Comparison of ENCODE assay signal across 1 cellular context in the genomic region with DNA sequence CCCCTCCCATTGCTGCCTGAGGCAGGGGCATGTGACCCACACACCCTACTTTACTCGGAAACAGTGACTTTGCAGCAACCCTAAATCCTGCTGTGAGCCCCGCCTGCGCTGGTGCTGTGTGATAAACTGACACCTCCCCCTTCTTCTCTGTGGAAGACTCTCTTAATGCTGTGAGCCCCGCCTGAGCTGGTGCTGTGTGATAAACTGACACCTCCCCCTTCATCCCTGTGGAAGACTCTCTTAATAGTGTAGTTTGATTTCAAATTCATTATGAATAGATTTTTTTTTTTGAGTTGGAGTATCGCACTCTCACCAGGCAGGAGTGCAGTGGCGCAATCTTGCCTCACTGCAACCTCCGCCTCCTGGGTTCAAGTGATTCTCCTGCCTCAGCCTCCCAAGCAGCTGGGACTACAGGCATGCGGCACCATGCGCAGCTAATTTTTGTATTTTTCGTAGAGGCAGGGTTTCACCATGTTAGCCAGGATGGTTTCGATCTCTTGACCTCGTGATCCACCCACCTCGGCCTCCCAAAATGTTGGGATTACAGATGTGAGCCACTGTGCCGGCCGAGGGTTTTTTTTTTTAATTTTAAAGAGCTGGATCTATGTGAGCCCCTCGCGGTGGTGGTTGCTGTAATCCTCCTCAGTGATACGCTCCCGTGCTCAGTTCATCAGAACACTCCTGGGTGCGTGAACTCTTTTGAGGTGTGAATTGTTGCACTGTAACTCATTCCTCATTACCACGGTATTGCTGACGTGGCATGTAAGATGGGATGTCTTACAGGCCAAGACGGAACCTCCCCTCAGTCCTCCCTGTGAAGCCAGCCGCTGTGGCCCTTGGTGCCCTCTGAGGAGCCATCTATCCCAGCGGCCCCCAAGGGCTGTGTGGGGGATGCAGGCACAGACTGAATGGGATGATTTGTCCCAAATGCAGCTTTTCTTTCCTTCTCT.
TF ChIP-seq lines count a peak whose summit lies in the region.

No MANE protein-coding gene starts in this region.

TF ChIP-seq in HEK293, 187 proteins besides CTCF, POLR2A, EP300 and RAD21 (continued from another document and continues in another):
- TF ChIP-seq ZFHX2 (tag by site-specific recombination; conservative IDR thresholded peaks at IDR 0.05): peak; percentile 19; the same call in 1 of the 2 replicates
- TF ChIP-seq GLI2 (tag by site-specific recombination; IDR thresholded peaks at IDR 0.05; ENCODE audit: borderline replicate concordance, low read depth): no peak
- TF ChIP-seq SP2 (tag by site-specific recombination; IDR thresholded peaks at IDR 0.05): no peak
- TF ChIP-seq KLF1 (tag by site-specific recombination; IDR thresholded peaks at IDR 0.05): peak; percentile 77
- no peak for TF ChIP-seq ZNF132 (tag by site-specific recombination; IDR thresholded peaks at IDR 0.05; ENCODE audit: borderline replicate concordance)
- no peak for TF ChIP-seq ZNF175 (tag by site-specific recombination; IDR thresholded peaks at IDR 0.05)
- TF ChIP-seq HOXD13 (CRISPR knock-in tag; IDR thresholded peaks at IDR 0.05; ENCODE audit: borderline replicate concordance): no peak
- TF ChIP-seq, protein P1, sequence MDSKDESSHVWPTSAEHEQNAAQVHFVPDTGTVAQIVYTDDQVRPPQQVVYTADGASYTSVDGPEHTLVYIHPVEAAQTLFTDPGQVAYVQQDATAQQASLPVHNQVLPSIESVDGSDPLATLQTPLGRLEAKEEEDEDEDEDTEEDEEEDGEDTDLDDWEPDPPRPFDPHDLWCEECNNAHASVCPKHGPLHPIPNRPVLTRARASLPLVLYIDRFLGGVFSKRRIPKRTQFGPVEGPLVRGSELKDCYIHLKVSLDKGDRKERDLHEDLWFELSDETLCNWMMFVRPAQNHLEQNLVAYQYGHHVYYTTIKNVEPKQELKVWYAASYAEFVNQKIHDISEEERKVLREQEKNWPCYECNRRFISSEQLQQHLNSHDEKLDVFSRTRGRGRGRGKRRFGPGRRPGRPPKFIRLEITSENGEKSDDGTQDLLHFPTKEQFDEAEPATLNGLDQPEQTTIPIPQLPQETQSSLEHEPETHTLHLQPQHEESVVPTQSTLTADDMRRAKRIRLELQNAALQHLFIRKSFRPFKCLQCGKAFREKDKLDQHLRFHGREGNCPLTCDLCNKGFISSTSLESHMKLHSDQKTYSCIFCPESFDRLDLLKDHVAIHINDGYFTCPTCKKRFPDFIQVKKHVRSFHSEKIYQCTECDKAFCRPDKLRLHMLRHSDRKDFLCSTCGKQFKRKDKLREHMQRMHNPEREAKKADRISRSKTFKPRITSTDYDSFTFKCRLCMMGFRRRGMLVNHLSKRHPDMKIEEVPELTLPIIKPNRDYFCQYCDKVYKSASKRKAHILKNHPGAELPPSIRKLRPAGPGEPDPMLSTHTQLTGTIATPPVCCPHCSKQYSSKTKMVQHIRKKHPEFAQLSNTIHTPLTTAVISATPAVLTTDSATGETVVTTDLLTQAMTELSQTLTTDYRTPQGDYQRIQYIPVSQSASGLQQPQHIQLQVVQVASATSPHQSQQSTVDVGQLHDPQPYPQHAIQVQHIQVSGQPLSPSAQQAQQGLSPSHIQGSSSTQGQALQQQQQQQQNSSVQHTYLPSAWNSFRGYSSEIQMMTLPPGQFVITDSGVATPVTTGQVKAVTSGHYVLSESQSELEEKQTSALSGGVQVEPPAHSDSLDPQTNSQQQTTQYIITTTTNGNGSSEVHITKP (tag by site-specific recombination; IDR thresholded peaks at IDR 0.05): peak; percentile 41; the same call in 1 of the 2 replicates
- TF ChIP-seq, protein P2, sequence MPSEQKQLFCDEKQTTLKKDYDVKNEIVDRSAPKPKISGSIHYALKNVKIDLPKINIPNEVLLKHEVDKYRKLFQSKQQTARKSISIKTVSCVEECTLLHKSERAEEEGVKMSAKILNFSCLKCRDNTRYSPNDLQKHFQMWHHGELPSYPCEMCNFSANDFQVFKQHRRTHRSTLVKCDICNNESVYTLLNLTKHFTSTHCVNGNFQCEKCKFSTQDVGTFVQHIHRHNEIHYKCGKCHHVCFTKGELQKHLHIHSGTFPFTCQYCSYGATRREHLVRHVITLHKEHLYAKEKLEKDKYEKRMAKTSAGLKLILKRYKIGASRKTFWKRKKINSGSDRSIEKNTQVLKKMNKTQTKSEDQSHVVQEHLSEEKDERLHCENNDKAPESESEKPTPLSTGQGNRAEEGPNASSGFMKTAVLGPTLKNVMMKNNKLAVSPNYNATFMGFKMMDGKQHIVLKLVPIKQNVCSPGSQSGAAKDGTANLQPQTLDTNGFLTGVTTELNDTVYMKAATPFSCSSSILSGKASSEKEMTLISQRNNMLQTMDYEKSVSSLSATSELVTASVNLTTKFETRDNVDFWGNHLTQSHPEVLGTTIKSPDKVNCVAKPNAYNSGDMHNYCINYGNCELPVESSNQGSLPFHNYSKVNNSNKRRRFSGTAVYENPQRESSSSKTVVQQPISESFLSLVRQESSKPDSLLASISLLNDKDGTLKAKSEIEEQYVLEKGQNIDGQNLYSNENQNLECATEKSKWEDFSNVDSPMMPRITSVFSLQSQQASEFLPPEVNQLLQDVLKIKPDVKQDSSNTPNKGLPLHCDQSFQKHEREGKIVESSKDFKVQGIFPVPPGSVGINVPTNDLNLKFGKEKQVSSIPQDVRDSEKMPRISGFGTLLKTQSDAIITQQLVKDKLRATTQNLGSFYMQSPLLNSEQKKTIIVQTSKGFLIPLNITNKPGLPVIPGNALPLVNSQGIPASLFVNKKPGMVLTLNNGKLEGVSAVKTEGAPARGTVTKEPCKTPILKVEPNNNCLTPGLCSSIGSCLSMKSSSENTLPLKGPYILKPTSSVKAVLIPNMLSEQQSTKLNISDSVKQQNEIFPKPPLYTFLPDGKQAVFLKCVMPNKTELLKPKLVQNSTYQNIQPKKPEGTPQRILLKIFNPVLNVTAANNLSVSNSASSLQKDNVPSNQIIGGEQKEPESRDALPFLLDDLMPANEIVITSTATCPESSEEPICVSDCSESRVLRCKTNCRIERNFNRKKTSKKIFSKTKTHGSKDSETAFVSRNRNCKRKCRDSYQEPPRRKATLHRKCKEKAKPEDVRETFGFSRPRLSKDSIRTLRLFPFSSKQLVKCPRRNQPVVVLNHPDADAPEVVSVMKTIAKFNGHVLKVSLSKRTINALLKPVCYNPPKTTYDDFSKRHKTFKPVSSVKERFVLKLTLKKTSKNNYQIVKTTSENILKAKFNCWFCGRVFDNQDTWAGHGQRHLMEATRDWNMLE (tag by site-specific recombination; conservative IDR thresholded peaks at IDR 0.05; ENCODE audit: low read depth): no peak
- TF ChIP-seq, protein P3, sequence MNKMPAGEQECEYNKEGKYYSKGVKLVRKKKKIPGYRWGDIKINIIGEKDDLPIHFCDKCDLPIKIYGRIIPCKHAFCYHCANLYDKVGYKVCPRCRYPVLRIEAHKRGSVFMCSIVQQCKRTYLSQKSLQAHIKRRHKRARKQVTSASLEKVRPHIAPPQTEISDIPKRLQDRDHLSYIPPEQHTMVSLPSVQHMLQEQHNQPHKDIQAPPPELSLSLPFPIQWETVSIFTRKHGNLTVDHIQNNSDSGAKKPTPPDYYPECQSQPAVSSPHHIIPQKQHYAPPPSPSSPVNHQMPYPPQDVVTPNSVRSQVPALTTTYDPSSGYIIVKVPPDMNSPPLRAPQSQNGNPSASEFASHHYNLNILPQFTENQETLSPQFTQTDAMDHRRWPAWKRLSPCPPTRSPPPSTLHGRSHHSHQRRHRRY (tag by site-specific recombination; IDR thresholded peaks at IDR 0.05): no peak
- TF ChIP-seq ZNF366 (tag by site-specific recombination; conservative IDR thresholded peaks at IDR 0.05): no peak
- no peak for TF ChIP-seq ZNF37A (tag by site-specific recombination; IDR thresholded peaks at IDR 0.05)
- 0 out of 2 replicates have a peak, but pooled peaks have one; percentile 24 for TF ChIP-seq ZBTB8A (tag by site-specific recombination; IDR thresholded peaks at IDR 0.05)
- TF ChIP-seq, protein P4, sequence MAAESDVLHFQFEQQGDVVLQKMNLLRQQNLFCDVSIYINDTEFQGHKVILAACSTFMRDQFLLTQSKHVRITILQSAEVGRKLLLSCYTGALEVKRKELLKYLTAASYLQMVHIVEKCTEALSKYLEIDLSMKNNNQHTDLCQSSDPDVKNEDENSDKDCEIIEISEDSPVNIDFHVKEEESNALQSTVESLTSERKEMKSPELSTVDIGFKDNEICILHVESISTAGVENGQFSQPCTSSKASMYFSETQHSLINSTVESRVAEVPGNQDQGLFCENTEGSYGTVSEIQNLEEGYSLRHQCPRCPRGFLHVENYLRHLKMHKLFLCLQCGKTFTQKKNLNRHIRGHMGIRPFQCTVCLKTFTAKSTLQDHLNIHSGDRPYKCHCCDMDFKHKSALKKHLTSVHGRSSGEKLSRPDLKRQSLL (tag by site-specific recombination; IDR thresholded peaks at IDR 0.05): no peak
- TF ChIP-seq, protein P5, sequence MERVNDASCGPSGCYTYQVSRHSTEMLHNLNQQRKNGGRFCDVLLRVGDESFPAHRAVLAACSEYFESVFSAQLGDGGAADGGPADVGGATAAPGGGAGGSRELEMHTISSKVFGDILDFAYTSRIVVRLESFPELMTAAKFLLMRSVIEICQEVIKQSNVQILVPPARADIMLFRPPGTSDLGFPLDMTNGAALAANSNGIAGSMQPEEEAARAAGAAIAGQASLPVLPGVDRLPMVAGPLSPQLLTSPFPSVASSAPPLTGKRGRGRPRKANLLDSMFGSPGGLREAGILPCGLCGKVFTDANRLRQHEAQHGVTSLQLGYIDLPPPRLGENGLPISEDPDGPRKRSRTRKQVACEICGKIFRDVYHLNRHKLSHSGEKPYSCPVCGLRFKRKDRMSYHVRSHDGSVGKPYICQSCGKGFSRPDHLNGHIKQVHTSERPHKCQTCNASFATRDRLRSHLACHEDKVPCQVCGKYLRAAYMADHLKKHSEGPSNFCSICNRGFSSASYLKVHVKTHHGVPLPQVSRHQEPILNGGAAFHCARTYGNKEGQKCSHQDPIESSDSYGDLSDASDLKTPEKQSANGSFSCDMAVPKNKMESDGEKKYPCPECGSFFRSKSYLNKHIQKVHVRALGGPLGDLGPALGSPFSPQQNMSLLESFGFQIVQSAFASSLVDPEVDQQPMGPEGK (tag by site-specific recombination; IDR thresholded peaks at IDR 0.05): peak; percentile 32; the same call in 1 of the 2 replicates
- no peak for TF ChIP-seq SALL2 (tag by site-specific recombination; IDR thresholded peaks at IDR 0.05; ENCODE audit: borderline replicate concordance)
- TF ChIP-seq ZNF670 (tag by site-specific recombination; IDR thresholded peaks at IDR 0.05; ENCODE audit: low read depth): no peak
- TF ChIP-seq, protein P6, sequence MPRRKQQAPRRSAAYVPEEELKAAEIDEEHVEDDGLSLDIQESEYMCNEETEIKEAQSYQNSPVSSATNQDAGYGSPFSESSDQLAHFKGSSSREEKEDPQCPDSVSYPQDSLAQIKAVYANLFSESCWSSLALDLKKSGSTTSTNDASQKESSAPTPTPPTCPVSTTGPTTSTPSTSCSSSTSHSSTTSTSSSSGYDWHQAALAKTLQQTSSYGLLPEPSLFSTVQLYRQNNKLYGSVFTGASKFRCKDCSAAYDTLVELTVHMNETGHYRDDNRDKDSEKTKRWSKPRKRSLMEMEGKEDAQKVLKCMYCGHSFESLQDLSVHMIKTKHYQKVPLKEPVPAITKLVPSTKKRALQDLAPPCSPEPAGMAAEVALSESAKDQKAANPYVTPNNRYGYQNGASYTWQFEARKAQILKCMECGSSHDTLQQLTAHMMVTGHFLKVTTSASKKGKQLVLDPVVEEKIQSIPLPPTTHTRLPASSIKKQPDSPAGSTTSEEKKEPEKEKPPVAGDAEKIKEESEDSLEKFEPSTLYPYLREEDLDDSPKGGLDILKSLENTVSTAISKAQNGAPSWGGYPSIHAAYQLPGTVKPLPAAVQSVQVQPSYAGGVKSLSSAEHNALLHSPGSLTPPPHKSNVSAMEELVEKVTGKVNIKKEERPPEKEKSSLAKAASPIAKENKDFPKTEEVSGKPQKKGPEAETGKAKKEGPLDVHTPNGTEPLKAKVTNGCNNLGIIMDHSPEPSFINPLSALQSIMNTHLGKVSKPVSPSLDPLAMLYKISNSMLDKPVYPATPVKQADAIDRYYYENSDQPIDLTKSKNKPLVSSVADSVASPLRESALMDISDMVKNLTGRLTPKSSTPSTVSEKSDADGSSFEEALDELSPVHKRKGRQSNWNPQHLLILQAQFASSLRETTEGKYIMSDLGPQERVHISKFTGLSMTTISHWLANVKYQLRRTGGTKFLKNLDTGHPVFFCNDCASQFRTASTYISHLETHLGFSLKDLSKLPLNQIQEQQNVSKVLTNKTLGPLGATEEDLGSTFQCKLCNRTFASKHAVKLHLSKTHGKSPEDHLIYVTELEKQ (tag by site-specific recombination; IDR thresholded peaks at IDR 0.05; ENCODE audit: borderline replicate concordance): no peak
- peak; percentile 86 for TF ChIP-seq ZIC2 (tag by site-specific recombination; IDR thresholded peaks at IDR 0.05)
- no peak for TF ChIP-seq ZNF530 (tag by site-specific recombination; IDR thresholded peaks at IDR 0.05; ENCODE audit: low read depth)
- TF ChIP-seq, protein P7, sequence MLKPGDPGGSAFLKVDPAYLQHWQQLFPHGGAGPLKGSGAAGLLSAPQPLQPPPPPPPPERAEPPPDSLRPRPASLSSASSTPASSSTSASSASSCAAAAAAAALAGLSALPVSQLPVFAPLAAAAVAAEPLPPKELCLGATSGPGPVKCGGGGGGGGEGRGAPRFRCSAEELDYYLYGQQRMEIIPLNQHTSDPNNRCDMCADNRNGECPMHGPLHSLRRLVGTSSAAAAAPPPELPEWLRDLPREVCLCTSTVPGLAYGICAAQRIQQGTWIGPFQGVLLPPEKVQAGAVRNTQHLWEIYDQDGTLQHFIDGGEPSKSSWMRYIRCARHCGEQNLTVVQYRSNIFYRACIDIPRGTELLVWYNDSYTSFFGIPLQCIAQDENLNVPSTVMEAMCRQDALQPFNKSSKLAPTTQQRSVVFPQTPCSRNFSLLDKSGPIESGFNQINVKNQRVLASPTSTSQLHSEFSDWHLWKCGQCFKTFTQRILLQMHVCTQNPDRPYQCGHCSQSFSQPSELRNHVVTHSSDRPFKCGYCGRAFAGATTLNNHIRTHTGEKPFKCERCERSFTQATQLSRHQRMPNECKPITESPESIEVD (tag by site-specific recombination; IDR thresholded peaks at IDR 0.05): no peak
- TF ChIP-seq ZNF223 (tag by site-specific recombination; IDR thresholded peaks at IDR 0.05): no peak
- TF ChIP-seq GFI1B (tag by site-specific recombination; IDR thresholded peaks at IDR 0.05): no peak
- TF ChIP-seq ZNF837 (tag by site-specific recombination; IDR thresholded peaks at IDR 0.05): no peak
- TF ChIP-seq WT1 (tag by site-specific recombination; IDR thresholded peaks at IDR 0.05): no peak
- TF ChIP-seq ZNF174 (tag by site-specific recombination; IDR thresholded peaks at IDR 0.05): no peak
- TF ChIP-seq, protein P8, sequence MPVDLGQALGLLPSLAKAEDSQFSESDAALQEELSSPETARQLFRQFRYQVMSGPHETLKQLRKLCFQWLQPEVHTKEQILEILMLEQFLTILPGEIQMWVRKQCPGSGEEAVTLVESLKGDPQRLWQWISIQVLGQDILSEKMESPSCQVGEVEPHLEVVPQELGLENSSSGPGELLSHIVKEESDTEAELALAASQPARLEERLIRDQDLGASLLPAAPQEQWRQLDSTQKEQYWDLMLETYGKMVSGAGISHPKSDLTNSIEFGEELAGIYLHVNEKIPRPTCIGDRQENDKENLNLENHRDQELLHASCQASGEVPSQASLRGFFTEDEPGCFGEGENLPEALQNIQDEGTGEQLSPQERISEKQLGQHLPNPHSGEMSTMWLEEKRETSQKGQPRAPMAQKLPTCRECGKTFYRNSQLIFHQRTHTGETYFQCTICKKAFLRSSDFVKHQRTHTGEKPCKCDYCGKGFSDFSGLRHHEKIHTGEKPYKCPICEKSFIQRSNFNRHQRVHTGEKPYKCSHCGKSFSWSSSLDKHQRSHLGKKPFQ (tag by site-specific recombination; IDR thresholded peaks at IDR 0.05): 0 out of 2 replicates have a peak, but pooled peaks have one; percentile 48
- TF ChIP-seq ZNF248 (tag by site-specific recombination; IDR thresholded peaks at IDR 0.05): no peak
- no peak for TF ChIP-seq OSR2 (tag by site-specific recombination; IDR thresholded peaks at IDR 0.05)
